In the genomic region with DNA sequence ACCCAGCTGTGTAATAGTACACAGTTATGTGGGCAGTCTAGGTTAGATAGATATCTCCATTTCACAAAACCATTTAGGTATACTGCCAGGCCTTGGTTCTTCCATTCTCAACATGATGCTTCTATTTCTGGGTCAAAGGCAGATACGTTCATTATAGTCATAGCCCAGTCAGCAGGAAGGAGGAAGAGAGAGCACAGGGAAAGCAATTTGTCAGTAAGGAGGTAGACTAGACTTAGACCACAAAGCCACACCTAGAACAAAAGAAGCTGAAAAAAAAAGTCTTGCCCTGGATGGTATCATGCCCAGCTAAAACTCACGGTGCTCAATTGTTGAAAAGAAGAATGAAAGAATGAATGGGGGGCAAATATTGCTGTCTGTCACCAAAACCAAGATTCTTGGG, we compare ENCODE assay signal across 28 cellular contexts.
"Had no signal": no experiment of that assay in that cellular context is flagged by ENCODE, and none has a peak within 500 bp of the region (broad histone marks: within the 10 kb centered on the region; RNA-seq: fewer than 3 reads in every experiment).

No MANE protein-coding gene starts in this region.

- H3K9me3 ChIP-seq: breast epithelium, gastroesophageal sphincter, ovary, transverse colon had no signal

- H3K27me3 Mint-ChIP-seq: central memory CD8-positive, alpha-beta T cell; dendritic cell treated with granulocyte-macrophage colony-stimulating factor and Interleukin-4, amounts not matched to agents 40 ng/mL and 50 ng/mL, for 4 days; naive B cell; progenitor cell of endocrine pancreas; stimulated activated naive B cell treated with anti-CD40 and anti-IgM and Interleukin-4, amounts not matched to agents 10 μg/mL and 1 μg/mL and 100 μg/mL, for 72 hours had no signal

- DNase-seq: activated CD4-positive, alpha-beta T cell treated with anti-CD3 and anti-CD28 coated beads for 4 hours; activated CD4-positive, alpha-beta T cell treated with anti-CD3 and anti-CD28 coated beads, Interleukin-2, amount 50 U/mL, for 48 hours; activated CD4-positive, CD25-positive, alpha-beta regulatory T cell; activated CD8-positive, alpha-beta memory T cell treated with anti-CD3 and anti-CD28 coated beads for 24 hours; activated gamma-delta T cell treated with Interleukin-2 at 50 U/mL for 16 hours; activated naive CD4-positive, alpha-beta T cell treated with anti-CD3 and anti-CD28 coated beads, Interleukin-2, amount 50 U/mL, for 16 hours; effector CD4-positive, alpha-beta T cell; hippocampal formation; naive B cell; nephron progenitor cell; ovary; retina; stimulated activated CD4-positive, alpha-beta T cell treated with anti-CD3 and anti-CD28 coated beads, Interleukin-12 subunit alpha, Interleukin-12 subunit beta, amount 100 ng/mL, for 4 hours; stimulated activated CD4-positive, alpha-beta T cell treated with anti-CD3 and anti-CD28 coated beads, Interleukin-4, amount 100 ng/mL, for 24 hours; stimulated activated naive B cell treated with anti-CD40 and anti-IgM and Interleukin-4, amounts not matched to agents 10 μg/mL and 1 μg/mL and 100 μg/mL, for 72 hours; T-helper 1 cell; transverse colon had no signal

- H3K27ac ChIP-seq: breast epithelium, gastroesophageal sphincter, ovary, skin epidermis, transverse colon had no signal

- H3K27me3 ChIP-seq: breast epithelium, gastroesophageal sphincter, ovary, transverse colon had no signal

- ATAC-seq: gastroesophageal sphincter; sciatic nerve; stimulated activated naive B cell treated with anti-CD40 and anti-IgM and Interleukin-4, amounts not matched to agents 10 μg/mL and 1 μg/mL and 100 μg/mL, for 72 hours had no signal

- H3K9me3 Mint-ChIP-seq: central memory CD8-positive, alpha-beta T cell; dendritic cell treated with granulocyte-macrophage colony-stimulating factor and Interleukin-4, amounts not matched to agents 40 ng/mL and 50 ng/mL, for 4 days; mesothelial cell of epicardium; naive B cell; nephron progenitor cell; stimulated activated naive B cell treated with anti-CD40 and anti-IgM and Interleukin-4, amounts not matched to agents 10 μg/mL and 1 μg/mL and 100 μg/mL, for 72 hours; T-helper 2 cell treated with Interferon-gamma antibody and Interleukin-4, amounts not matched to agents 5 μg/mL and 100 μg/mL, for 36 hours had no signal

- H3K4me1 Mint-ChIP-seq: central memory CD8-positive, alpha-beta T cell; mesothelial cell of epicardium; naive B cell; nephron progenitor cell; stimulated activated naive B cell treated with anti-CD40 and anti-IgM and Interleukin-4, amounts not matched to agents 10 μg/mL and 1 μg/mL and 100 μg/mL, for 72 hours had no signal

- H3K4me1 ChIP-seq: breast epithelium had no signal

- H3K36me3 ChIP-seq: ovary had no signal

- H3K4me3 ChIP-seq: breast epithelium, gastroesophageal sphincter, ovary, skin epidermis, transverse colon had no signal

- H3K4me3 Mint-ChIP-seq: central memory CD8-positive, alpha-beta T cell; dendritic cell treated with granulocyte-macrophage colony-stimulating factor and Interleukin-4, amounts not matched to agents 40 ng/mL and 50 ng/mL, for 4 days; mesothelial cell of epicardium; naive B cell; nephron progenitor cell; stimulated activated naive B cell treated with anti-CD40 and anti-IgM and Interleukin-4, amounts not matched to agents 10 μg/mL and 1 μg/mL and 100 μg/mL, for 72 hours; T-helper 2 cell treated with Interferon-gamma antibody and Interleukin-4, amounts not matched to agents 5 μg/mL and 100 μg/mL, for 36 hours had no signal

- H3K27ac Mint-ChIP-seq: dendritic cell treated with granulocyte-macrophage colony-stimulating factor and Interleukin-4, amounts not matched to agents 40 ng/mL and 50 ng/mL, for 4 days; mesothelial cell of epicardium; naive B cell; nephron progenitor cell; progenitor cell of endocrine pancreas; stimulated activated naive B cell treated with anti-CD40 and anti-IgM and Interleukin-4, amounts not matched to agents 10 μg/mL and 1 μg/mL and 100 μg/mL, for 72 hours; T-helper 2 cell treated with Interferon-gamma antibody and Interleukin-4, amounts not matched to agents 5 μg/mL and 100 μg/mL, for 36 hours had no signal

- H3K36me3 Mint-ChIP-seq: naive B cell had no signal

- FAIRE-seq: keratinocyte, urothelium cell line had no signal
